In the genomic region with DNA sequence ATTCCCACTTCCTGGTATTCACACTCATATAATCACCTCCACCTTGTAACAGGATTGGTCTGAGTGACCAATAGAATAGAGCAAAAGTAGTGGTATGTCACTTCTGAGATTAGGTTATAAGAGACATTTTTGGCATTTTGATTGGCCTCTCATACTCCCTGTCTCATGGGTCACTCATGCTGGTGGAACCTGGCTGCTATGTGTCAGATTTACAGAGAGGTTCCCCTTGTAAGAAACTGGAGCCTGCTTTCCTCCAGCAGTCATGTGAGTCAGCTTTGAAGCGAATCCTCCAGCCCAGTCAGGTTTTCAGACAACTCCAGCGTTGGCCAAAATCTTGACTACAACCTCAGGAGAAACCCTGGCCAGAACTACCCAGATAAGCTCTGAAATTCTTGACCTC, we compare ENCODE assay signal across 28 cellular contexts. TPM values are rescaled to one million over a fixed set of nuclear protein-coding genes. Genes with fewer than 3 reads are reported as not detected.
DNase-seq lines count a peak whose midpoint lies in the region; ATAC-seq and TF ChIP-seq lines count a peak whose summit lies in the region.
"Had no signal": no experiment of that assay in that cellular context is flagged by ENCODE, and none has a peak within 500 bp of the region (broad histone marks: within the 10 kb centered on the region; RNA-seq: fewer than 3 reads in every experiment).

No MANE protein-coding gene starts in this region.

- no peak overlapping the region for H3K4me3 Mint-ChIP-seq in GM23338
- H3K4me3 Mint-ChIP-seq: stimulated activated naive B cell treated with anti-CD40 and anti-IgM and Interleukin-4, amounts not matched to agents 10 μg/mL and 1 μg/mL and 100 μg/mL, for 72 hours had no signal

- H3K27me3 Mint-ChIP-seq in GM23338 (ENCODE audit: insufficient read depth, low read depth, poor library complexity): peaks cover 7% of the 10 kb centered on the region
- H3K27me3 Mint-ChIP-seq: activated naive CD8-positive, alpha-beta T cell; activated T-helper 17 cell treated with anti-CD3 and anti-CD28 coated beads, Interleukin-2, amount 50 U/mL, for 72 hours; central memory CD8-positive, alpha-beta T cell; stimulated activated naive B cell treated with anti-CD40 and anti-IgM and Interleukin-4, amounts not matched to agents 10 μg/mL and 1 μg/mL and 100 μg/mL, for 72 hours had no signal

- ATAC-seq in GM23338 (no peak), HG02623 (IDR thresholded peaks at IDR 0.05; ENCODE audit: unreplicated experiment) (no peak), omental fat pad (ENCODE audit: low FRiP score) (no peak)
- ATAC-seq: activated T-helper 17 cell treated with anti-CD3 and anti-CD28 coated beads, Interleukin-2, amount 50 U/mL, for 72 hours; stimulated activated naive B cell treated with anti-CD40 and anti-IgM and Interleukin-4, amounts not matched to agents 10 μg/mL and 1 μg/mL and 100 μg/mL, for 72 hours had no signal

- H4K20me1 ChIP-seq in GM23338 (replicated peaks; ENCODE audit: insufficient read depth): no peaks in the 10 kb centered on the region

- no peaks in the 10 kb centered on the region; the same call in 1 of the 2 replicates for H3K4me1 ChIP-seq in GM23338 (ENCODE audit: insufficient read depth)

- H3K9me2 ChIP-seq in GM23338 (ENCODE audit: insufficient read depth): no peaks in the 10 kb centered on the region

- TF ChIP-seq CTCF in GM23338 (conservative IDR thresholded peaks at IDR 0.05; ENCODE audit: low read depth in 2 of 2) (no peak), omental fat pad (IDR thresholded peaks at IDR 0.05) (no peak)

- H3F3A ChIP-seq in GM23338 (replicated peaks; ENCODE audit: low read depth): no peaks in the 10 kb centered on the region

- no peaks in the 10 kb centered on the region; the same call in 2 of the 3 replicates for H3K36me3 Mint-ChIP-seq in GM23338 (ENCODE audit: low read depth)

- no peak overlapping the region for H3K27ac Mint-ChIP-seq in GM23338
- H3K27ac Mint-ChIP-seq: activated naive CD8-positive, alpha-beta T cell; activated T-helper 17 cell treated with anti-CD3 and anti-CD28 coated beads, Interleukin-2, amount 50 U/mL, for 72 hours; stimulated activated naive B cell treated with anti-CD40 and anti-IgM and Interleukin-4, amounts not matched to agents 10 μg/mL and 1 μg/mL and 100 μg/mL, for 72 hours had no signal

- H3K27me3 ChIP-seq in GM23338 (ENCODE audit: insufficient read depth): no peaks in the 10 kb centered on the region
- H3K27me3 ChIP-seq in H7 (ENCODE audit: control insufficient read depth, insufficient read depth, low read length): no peaks in the 10 kb centered on the region; the same call in 1 of the 2 replicates
- H3K27me3 ChIP-seq: spleen, testis had no signal

- no peak overlapping the region for H3K27ac ChIP-seq in GM23338 (ENCODE audit: low read depth)
- H3K27ac ChIP-seq: C4-2B, spleen, WERI-Rb-1 had no signal

- H2AFZ ChIP-seq in GM23338: peak overlapping the region; percentile 60; the same call in 1 of the 2 replicates

- H3K36me3 ChIP-seq in GM23338 (ENCODE audit: insufficient read depth) (no peaks in the 10 kb centered on the region), H7 (replicated peaks; ENCODE audit: control insufficient read depth, insufficient read depth, low read length) (no peaks in the 10 kb centered on the region)
- H3K36me3 ChIP-seq: spleen had no signal

- H3K4me2 ChIP-seq in GM23338: no peak overlapping the region

- peaks cover 15% of the 10 kb centered on the region for H3K79me2 ChIP-seq in GM23338 (replicated peaks; ENCODE audit: insufficient read depth)

- H3K9me3 Mint-ChIP-seq in GM23338: no peaks in the 10 kb centered on the region
- H3K9me3 Mint-ChIP-seq: activated T-helper 17 cell treated with anti-CD3 and anti-CD28 coated beads, Interleukin-2, amount 50 U/mL, for 72 hours; central memory CD8-positive, alpha-beta T cell; stimulated activated naive B cell treated with anti-CD40 and anti-IgM and Interleukin-4, amounts not matched to agents 10 μg/mL and 1 μg/mL and 100 μg/mL, for 72 hours; T-helper 2 cell treated with Interferon-gamma antibody and Interleukin-4, amounts not matched to agents 5 μg/mL and 100 μg/mL, for 36 hours had no signal

- H3K4me3 ChIP-seq in GM23338 (no peak overlapping the region), H7 (ENCODE audit: insufficient read depth, low read depth, low read length) (no peak overlapping the region)
- H3K4me3 ChIP-seq: spleen, testis had no signal

- no peak for DNase-seq in GM23338 (ENCODE audit: low spot score)
- DNase-seq in OCI-M1 (lab: John Stamatoyannopoulos, UW): peak; percentile 78
- DNase-seq in glomerular visceral epithelial cell (ENCODE audit: extremely low spot score): peak; percentile 4
- DNase-seq in renal cortical epithelial cell (ENCODE audit: low read depth): peak; percentile 38
- DNase-seq in omental fat pad (ENCODE audit: low spot score): no peak
- DNase-seq in germinal center (ENCODE audit: low spot score): no peak
- no peak for DNase-seq in H7
- DNase-seq: activated CD4-positive, alpha-beta T cell treated with anti-CD3 and anti-CD28 coated beads, Interleukin-2, amount 50 U/mL, for 4 hours; activated CD8-positive, alpha-beta memory T cell treated with anti-CD3 and anti-CD28 coated beads, Interleukin-2, amount 50 U/mL, for 4 hours; Calu3; GOT3; head of caudate nucleus; mammary epithelial cell; NCI-H1105; NCI-H1930; NCI-H2227 treated with DMSO at 0.1 percent for 48 hours; NCI-H748 treated with DMSO at 0.1 percent for 48 hours; spleen; stimulated activated CD4-positive, alpha-beta T cell treated with anti-CD3 and anti-CD28 coated beads, Interleukin-4, amount 100 ng/mL, for 24 hours; stimulated activated naive B cell treated with anti-CD40 and anti-IgM and Interleukin-4, amounts not matched to agents 10 μg/mL and 1 μg/mL and 100 μg/mL, for 72 hours; testis; WERI-Rb-1 had no signal

- peaks cover 10% of the 10 kb centered on the region for H3K4me1 Mint-ChIP-seq in GM23338

TF ChIP-seq in GM23338, 12 proteins besides CTCF, POLR2A, EP300 and RAD21 (continues in another document):
- TF ChIP-seq ETS1 (IDR thresholded peaks at IDR 0.05): no peak

RNA-seq across cellular contexts. Expression of gene OTUD4, which starts 2.6 kb away (rescaled TPM):
- 42.2 and 53.2 TPM in 2 replicates for total RNA-seq in GM23338 (2014; rRNA removed; shearing (Covaris generic))
- 15.5 and 17.9 TPM in 2 replicates for polyA plus RNA-seq in GM23338 (2016; fragmentation: Nextera tagmentation; extraction: Ambion mirVana)
- total RNA-seq in renal cortical epithelial cell (28.5 and 48.2 TPM in 2 replicates), omental fat pad (10 to 100 TPM; 26.8 to 76.1 (median 48.0) TPM)
- 16.4 and 23.6 TPM in 2 replicates for total RNA-seq in H7 (2014; rRNA removed; shearing (Covaris generic))

Comparison
In these comparisons a context has a peak if more than half of its experiments do, and no peak if none do; other contexts are left out.
1. DNase-seq: peak in OCI-M1 (single experiment), glomerular visceral epithelial cell (single experiment) and renal cortical epithelial cell (single experiment); none in GM23338 (single experiment), omental fat pad (single experiment), germinal center (single experiment) and H7 (single experiment).